Comparison of ENCODE assay signal across 14 cellular contexts in the genomic region with DNA sequence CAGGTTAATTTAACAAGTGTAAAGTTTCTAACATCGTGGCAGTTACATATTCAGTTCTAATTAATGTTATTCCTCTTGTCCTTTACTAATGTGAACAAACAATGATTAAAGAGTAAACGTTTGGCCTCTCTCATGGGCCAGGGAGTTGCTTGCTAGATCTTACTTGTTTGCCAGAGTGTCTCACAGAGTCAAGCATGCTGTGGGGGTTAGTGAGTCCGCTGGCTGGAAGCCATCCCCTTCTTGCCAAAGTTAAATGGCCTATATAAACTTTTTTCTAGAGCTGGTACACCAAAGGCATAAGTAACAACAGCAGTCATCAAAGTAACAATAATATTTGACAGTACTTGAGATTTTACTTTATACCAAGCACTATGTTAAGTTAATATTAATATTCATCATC.
A peak's percentile ranks its signal among the peaks of the same experiment; 100 is the strongest.
DNase-seq lines count a peak whose midpoint lies in the region; ATAC-seq and TF ChIP-seq lines count a peak whose summit lies in the region.
"Had no signal": no experiment of that assay in that cellular context is flagged by ENCODE, and none has a peak within 500 bp of the region (broad histone marks: within the 10 kb centered on the region; RNA-seq: fewer than 3 reads in every experiment).

No MANE protein-coding gene starts in this region.

- intact Hi-C loops in body of pancreas (cut with DNase I) = no loop called here

- H3K27ac ChIP-seq in GM23248 = peak overlapping the region; percentile 47
- H3K27ac ChIP-seq in body of pancreas = no peak overlapping the region
- H3K27ac ChIP-seq: HL-60 had no signal

- no peak for ATAC-seq in body of pancreas
- ATAC-seq in HG02623 (IDR thresholded peaks at IDR 0.05; ENCODE audit: unreplicated experiment) = no peak
- ATAC-seq: stimulated activated naive B cell treated with anti-CD40 and anti-IgM and Interleukin-4, amounts not matched to agents 10 μg/mL and 1 μg/mL and 100 μg/mL, for 72 hours had no signal

- H3K27me3 ChIP-seq in GM23248 (replicated peaks; ENCODE audit: insufficient read depth) (no peaks in the 10 kb centered on the region), body of pancreas (no peaks in the 10 kb centered on the region), skeletal muscle satellite cell (ENCODE audit: control insufficient read depth, insufficient read depth, low read length) (no peaks in the 10 kb centered on the region)

- H3K4me1 ChIP-seq in GM23248 (ENCODE audit: insufficient read depth) (peaks cover 15% of the 10 kb centered on the region), body of pancreas (no peaks in the 10 kb centered on the region), skeletal muscle satellite cell (ENCODE audit: control insufficient read depth, insufficient read depth, low read length) (peaks cover 18% of the 10 kb centered on the region)

- H3F3A ChIP-seq in GM23248 (ENCODE audit: insufficient read depth) = peaks cover 19% of the 10 kb centered on the region

- no peak overlapping the region for H3K4me3 ChIP-seq in GM23248
- no peak overlapping the region for H3K4me3 ChIP-seq in body of pancreas
- H3K4me3 ChIP-seq in skeletal muscle satellite cell (ENCODE audit: low read length) = no peak overlapping the region

- peak overlapping the region; percentile 45 for H2AFZ ChIP-seq in GM23248

- WGBS in GM23248 (ENCODE audit: low coverage in 1 of 2, low lambda C conversion rate in 2 of 2, missing lambda C conversion rate in 2 of 2), 2 experiments = 5 to 6% methylated on average over 3 of the region's 3 CpGs
- 11 to 15% methylated on average over 3 of the region's 3 CpGs for WGBS in body of pancreas, 2 donors

- in situ Hi-C loops in GM23248 (cut with MboI) = no loop called here

- H3K9me2 ChIP-seq in GM23248 (ENCODE audit: insufficient read depth) = no peaks in the 10 kb centered on the region

- H4K20me1 ChIP-seq in GM23248 (ENCODE audit: insufficient read depth) = no peaks in the 10 kb centered on the region

- H3K9ac ChIP-seq in GM23248 (peak overlapping the region; percentile 7; the same call in 1 of the 2 replicates), skeletal muscle satellite cell (ENCODE audit: low read depth, low read length) (peak overlapping the region; percentile 34)

- H3K9me3 ChIP-seq in GM23248 (ENCODE audit: low read depth) (no peaks in the 10 kb centered on the region), body of pancreas (no peaks in the 10 kb centered on the region), skeletal muscle satellite cell (replicated peaks; ENCODE audit: low read length) (no peaks in the 10 kb centered on the region)

- H3K36me3 ChIP-seq in GM23248 (ENCODE audit: low read depth) = no peaks in the 10 kb centered on the region
- no peaks in the 10 kb centered on the region for H3K36me3 ChIP-seq in body of pancreas (replicated peaks in 1 of 2; ENCODE audit: insufficient read depth in 1 of 2, low read depth in 2 of 2)
- H3K36me3 ChIP-seq in skeletal muscle satellite cell (ENCODE audit: insufficient read depth, low read length) = no peaks in the 10 kb centered on the region

- TF ChIP-seq POLR2A in body of pancreas (IDR thresholded peaks at IDR 0.05) = no peak

- no peak for TF ChIP-seq CTCF in body of pancreas (IDR thresholded peaks at IDR 0.05)

- no peaks in the 10 kb centered on the region for H3K79me2 ChIP-seq in GM23248 (ENCODE audit: insufficient read depth)

- DNase-seq in GM23248 = peak; percentile 72
- peak in 3 of 4 donors; percentile 10 to 37 (median 35) for DNase-seq in body of pancreas
- peak; percentile 70 for DNase-seq in iris pigment epithelial cell (ENCODE audit: low read depth)
- no peak for DNase-seq in NCI-H187 treated with DMSO at 0.1 percent for 48 hours (lab: John Stamatoyannopoulos, UW)
- DNase-seq in activated CD4-positive, alpha-beta T cell treated with anti-CD3 and anti-CD28 coated beads, Interleukin-2, amount 50 U/mL, for 1 hour = no peak
- DNase-seq in SKM-1 (lab: John Stamatoyannopoulos, UW; ENCODE audit: unreplicated experiment) = no peak
- DNase-seq: activated CD4-positive, alpha-beta T cell treated with anti-CD3 and anti-CD28 coated beads for 48 hours; CD4-positive, CD25-positive, alpha-beta regulatory T cell; erythroblast; stimulated activated naive B cell treated with anti-CD40 and anti-IgM and Interleukin-4, amounts not matched to agents 10 μg/mL and 1 μg/mL and 100 μg/mL, for 72 hours; T-helper 2 cell had no signal

- peak overlapping the region; percentile 27 for H3K4me2 ChIP-seq in GM23248 (ENCODE audit: unreplicated experiment)
- peak overlapping the region; percentile 15 for H3K4me2 ChIP-seq in skeletal muscle satellite cell (ENCODE audit: low read length)

Comparison
In these comparisons a context has a peak if more than half of its experiments do, and no peak if none do; other contexts are left out.
1. DNase-seq: peak in GM23248 (single experiment), body of pancreas (3 of 4) and iris pigment epithelial cell (single experiment); none in NCI-H187 treated with DMSO at 0.1 percent for 48 hours (single experiment), activated CD4-positive, alpha-beta T cell treated with anti-CD3 and anti-CD28 coated beads, Interleukin-2, amount 50 U/mL, for 1 hour (single experiment) and SKM-1 (single experiment).